11 cellular contexts compared by ENCODE assay signal in the genomic region with DNA sequence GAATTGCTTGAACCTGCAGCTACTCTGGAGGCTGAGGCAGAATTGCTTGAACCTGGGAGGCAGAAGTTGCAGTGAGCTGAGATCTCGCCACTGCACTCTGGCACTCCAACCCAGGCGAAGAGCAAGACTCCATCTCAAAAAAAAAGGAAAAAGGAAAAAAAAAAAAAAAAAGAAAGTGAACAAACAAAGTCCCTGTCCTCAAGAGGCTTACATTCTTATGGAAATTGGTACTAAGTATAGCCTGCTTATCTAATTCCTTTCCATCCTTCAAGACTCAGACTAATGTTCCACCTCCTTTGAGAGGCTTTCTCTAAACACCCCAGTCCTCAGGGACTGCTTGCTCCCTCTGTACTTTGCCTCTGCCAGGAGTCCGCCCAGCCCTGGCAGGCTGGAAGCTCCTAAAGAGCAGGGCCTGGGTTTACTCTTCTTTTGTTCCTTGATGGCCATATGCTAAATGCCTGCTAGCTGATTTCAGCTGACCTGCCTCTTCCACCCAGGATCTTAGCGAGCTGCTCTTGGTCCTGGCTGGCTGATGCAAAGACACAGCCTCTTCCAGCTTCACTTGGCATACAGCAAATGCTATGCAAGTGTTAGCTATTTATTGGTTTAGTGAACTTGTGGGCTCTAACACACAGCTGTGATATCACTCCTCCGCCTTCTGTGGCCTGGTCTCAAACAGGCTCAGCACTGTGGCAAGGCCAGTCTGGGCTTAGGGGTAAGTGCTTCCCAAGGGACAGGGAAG. TPM values are rescaled to one million over a fixed set of nuclear protein-coding genes. Genes with fewer than 3 reads are reported as not detected.
DNase-seq lines count a peak whose midpoint lies in the region; ATAC-seq and TF ChIP-seq lines count a peak whose summit lies in the region.
"Had no signal": no experiment of that assay in that cellular context is flagged by ENCODE, and none has a peak within 500 bp of the region (broad histone marks: within the 10 kb centered on the region; RNA-seq: fewer than 3 reads in every experiment).

No MANE protein-coding gene starts in this region.

- no peaks in the 10 kb centered on the region for H3K27me3 ChIP-seq in A673 (replicated peaks; ENCODE audit: insufficient read depth, low read depth, low read length, poor library complexity)
- no peaks in the 10 kb centered on the region for H3K27me3 ChIP-seq in left lung

- H3K4me1 ChIP-seq in A673 (ENCODE audit: insufficient read depth, low read length, poor library complexity, severe bottlenecking), result peaks cover 31% of the 10 kb centered on the region
- H3K4me1 ChIP-seq in left lung, result peaks cover 7 to 63% of the 10 kb centered on the region in 2 donors

- TF ChIP-seq CTCF in A673 (conservative IDR thresholded peaks at IDR 0.05; ENCODE audit: low read depth, low read length) (no peak), left lung (IDR thresholded peaks at IDR 0.05) (no peak)

- no peak for ATAC-seq in naive thymus-derived CD8-positive, alpha-beta T cell
- no peak for ATAC-seq in left lung
- ATAC-seq in stimulated activated effector memory CD8-positive, alpha-beta T cell treated with anti-CD3 and anti-CD28 coated beads, Interleukin-12 subunit alpha, Interleukin-12 subunit beta, amount 100 ng/mL, for 72 hours, result no peak

- H3K9me3 ChIP-seq in A673 (ENCODE audit: low read depth, low read length, poor library complexity, severe bottlenecking) (no peaks in the 10 kb centered on the region), left lung (no peaks in the 10 kb centered on the region)

- H3K27me3 Mint-ChIP-seq in naive thymus-derived CD8-positive, alpha-beta T cell, result no peaks in the 10 kb centered on the region
- H3K27me3 Mint-ChIP-seq: CD4-positive, alpha-beta memory T cell; stimulated activated naive CD8-positive, alpha-beta T cell treated with anti-CD3 and anti-CD28 coated beads, Interleukin-15, Interleukin-2, amounts not matched to agents 100 ng/mL and 50 ng/mL, for 24 hours had no signal

- CTCF ChIA-PET in A673 (lab: Charles Lee), result interaction anchor here (1.0 kb wide), 1 partner anchor 10 kb away, joined by 4 read pairs; a partner anchor contains a TSS

- peaks cover 0 to 6% (median 4%) of the 10 kb centered on the region in 3 donors for H3K36me3 Mint-ChIP-seq in naive thymus-derived CD8-positive, alpha-beta T cell
- peaks cover 10% of the 10 kb centered on the region for H3K36me3 Mint-ChIP-seq in stimulated activated effector memory CD8-positive, alpha-beta T cell treated with anti-CD3 and anti-CD28 coated beads, Interleukin-12 subunit alpha, Interleukin-12 subunit beta, amount 100 ng/mL, for 72 hours
- H3K36me3 Mint-ChIP-seq: natural killer cell had no signal

- H3K4me3 Mint-ChIP-seq in naive thymus-derived CD8-positive, alpha-beta T cell, result no peak overlapping the region
- no peak overlapping the region for H3K4me3 Mint-ChIP-seq in stimulated activated effector memory CD8-positive, alpha-beta T cell treated with anti-CD3 and anti-CD28 coated beads, Interleukin-12 subunit alpha, Interleukin-12 subunit beta, amount 100 ng/mL, for 72 hours
- H3K4me3 Mint-ChIP-seq: CD4-positive, alpha-beta memory T cell; natural killer cell; stimulated activated naive CD8-positive, alpha-beta T cell treated with anti-CD3 and anti-CD28 coated beads, Interleukin-15, Interleukin-2, amounts not matched to agents 100 ng/mL and 50 ng/mL, for 24 hours had no signal

- H3K27ac ChIP-seq in A673 (ENCODE audit: low read depth, low read length, poor library complexity, severe bottlenecking) (peak overlapping the region; percentile 60), epithelial cell of prostate (peak overlapping the region; percentile 45), left lung (peak overlapping the region in 1 of 2 donors; percentile 29)

- intact Hi-C loops in A673 (cut with micrococcal nuclease; ENCODE audit: unreplicated experiment) (no loop called here), left lung (cut with DNase I) (no loop called here)

- peak overlapping the region in 8 of 10 donors; percentile 12 to 80 (median 42) for H3K27ac Mint-ChIP-seq in naive thymus-derived CD8-positive, alpha-beta T cell
- H3K27ac Mint-ChIP-seq in stimulated activated effector memory CD8-positive, alpha-beta T cell treated with anti-CD3 and anti-CD28 coated beads, Interleukin-12 subunit alpha, Interleukin-12 subunit beta, amount 100 ng/mL, for 72 hours, result no peak overlapping the region
- H3K27ac Mint-ChIP-seq: natural killer cell; stimulated activated naive CD8-positive, alpha-beta T cell treated with anti-CD3 and anti-CD28 coated beads, Interleukin-15, Interleukin-2, amounts not matched to agents 100 ng/mL and 50 ng/mL, for 24 hours had no signal

- H3K36me3 ChIP-seq in A673 (ENCODE audit: insufficient read depth, low read length, poor library complexity, severe bottlenecking) (no peaks in the 10 kb centered on the region), left lung (peaks cover 0 to 4% of the 10 kb centered on the region in 2 donors)

- DNase-seq in A673 (ENCODE audit: low spot score) (no peak), NCI-H524 (lab: John Stamatoyannopoulos, UW) (peak; percentile 72 to 84), epithelial cell of prostate (ENCODE audit: low read depth, low spot score) (no peak), left lung (no peak)
- DNase-seq in naive thymus-derived CD8-positive, alpha-beta T cell, result no peak
- no peak for DNase-seq in activated CD4-positive, CD25-positive, alpha-beta regulatory T cell treated with anti-CD3 and anti-CD28 coated beads, Interleukin-2, amount 50 U/mL, for 72 hours
- no peak for DNase-seq in activated CD4-positive, alpha-beta T cell treated with anti-CD3 and anti-CD28 coated beads, Interleukin-2, amount 50 U/mL, for 48 hours
- DNase-seq in stimulated activated effector memory CD8-positive, alpha-beta T cell treated with anti-CD3 and anti-CD28 coated beads, Interleukin-12 subunit alpha, Interleukin-12 subunit beta, amount 100 ng/mL, for 72 hours (ENCODE audit: low spot score in 2 of 2), result no peak
- DNase-seq: natural killer cell had no signal

- no TSS peak for BruUV-seq in A673 (replicated peaks; lab: Mats Ljungman, UMichigan)

- H3K9me3 Mint-ChIP-seq in naive thymus-derived CD8-positive, alpha-beta T cell, result no peaks in the 10 kb centered on the region
- H3K9me3 Mint-ChIP-seq in stimulated activated effector memory CD8-positive, alpha-beta T cell treated with anti-CD3 and anti-CD28 coated beads, Interleukin-12 subunit alpha, Interleukin-12 subunit beta, amount 100 ng/mL, for 72 hours, result no peaks in the 10 kb centered on the region
- H3K9me3 Mint-ChIP-seq: CD4-positive, alpha-beta memory T cell; natural killer cell; stimulated activated naive CD8-positive, alpha-beta T cell treated with anti-CD3 and anti-CD28 coated beads, Interleukin-15, Interleukin-2, amounts not matched to agents 100 ng/mL and 50 ng/mL, for 24 hours had no signal

- H3K4me1 Mint-ChIP-seq in naive thymus-derived CD8-positive, alpha-beta T cell, result peaks cover 40 to 68% (median 62%) of the 10 kb centered on the region in 4 donors
- peaks cover 37% of the 10 kb centered on the region for H3K4me1 Mint-ChIP-seq in stimulated activated effector memory CD8-positive, alpha-beta T cell treated with anti-CD3 and anti-CD28 coated beads, Interleukin-12 subunit alpha, Interleukin-12 subunit beta, amount 100 ng/mL, for 72 hours

- POLR2A ChIA-PET in A673 (lab: Charles Lee; ENCODE audit: low non-redundant PET), result no interaction called here
- POLR2A ChIA-PET in naive thymus-derived CD8-positive, alpha-beta T cell (lab: Charles Lee), result interaction anchor here (0.8 to 11.0 kb wide), 3 partner anchors 7 to 9 kb away, joined by 3 to 199 read pairs (median 5); a partner anchor contains a TSS

- H3K4me3 ChIP-seq in A673 (ENCODE audit: low read depth, low read length, poor library complexity, severe bottlenecking) (no peak overlapping the region), left lung (no peak overlapping the region)

RNA-seq across cellular contexts. Expression of a gene that starts 9.8 kb away (rescaled TPM):
- total RNA-seq in A673 (2021) (27.0 and 30.2 TPM in 2 replicates), left lung (10 to 100 TPM; 47.1 to 63.8 TPM)
- total RNA-seq in naive thymus-derived CD8-positive, alpha-beta T cell, result 10 to 100 TPM; 16.2 to 17.7 TPM
- 10 to 100 TPM in 1 of 3 donors, 1 to 10 TPM in 2; 4.5 to 14.2 (median 8.5) TPM for polyA plus RNA-seq in naive thymus-derived CD8-positive, alpha-beta T cell

Comparison
In these comparisons a context has a peak if more than half of its experiments do, and no peak if none do; other contexts are left out.
1. DNase-seq: peak in NCI-H524 (2 of 2); none in A673 (single experiment), epithelial cell of prostate (single experiment), naive thymus-derived CD8-positive, alpha-beta T cell (0 of 10), left lung (0 of 2), activated CD4-positive, CD25-positive, alpha-beta regulatory T cell treated with anti-CD3 and anti-CD28 coated beads, Interleukin-2, amount 50 U/mL, for 72 hours (single experiment), activated CD4-positive, alpha-beta T cell treated with anti-CD3 and anti-CD28 coated beads, Interleukin-2, amount 50 U/mL, for 48 hours (0 of 2) and stimulated activated effector memory CD8-positive, alpha-beta T cell treated with anti-CD3 and anti-CD28 coated beads, Interleukin-12 subunit alpha, Interleukin-12 subunit beta, amount 100 ng/mL, for 72 hours (0 of 2).